21 cellular contexts compared by ENCODE assay signal in genomic region chr1:152983234-152983633, GRCh38. TPM values are rescaled to one million over a fixed set of nuclear protein-coding genes. Genes with fewer than 3 reads are reported as not detected.
"Had no signal": no experiment of that assay in that cellular context is flagged by ENCODE, and none has a peak within 500 bp of the region (broad histone marks: within the 10 kb centered on the region; RNA-seq: fewer than 3 reads in every experiment).

No MANE protein-coding gene starts in this region.

- H3K9me3 Mint-ChIP-seq: activated B cell treated with CpG ODN at 0.5 μM for 24 hours; activated CD8-positive, alpha-beta T cell treated with anti-CD3 and anti-CD28 coated beads for 36 hours; activated naive CD4-positive, alpha-beta T cell treated with anti-CD3 and anti-CD28 coated beads, Interleukin-2, amount 10 ng/mL, durations not matched to agents 7 days and 5 days; activated naive CD8-positive, alpha-beta T cell treated with anti-CD3 and anti-CD28 coated beads for 36 hours; activated T-cell treated with anti-CD3 and anti-CD28 coated beads, Interleukin-2, amount 50 U/mL, for 72 hours; activated T-helper 2 cell treated with anti-CD3 and anti-CD28 coated beads, Interferon-gamma antibody, Interleukin-2, Interleukin-4, amounts not matched to agents 10 μg/mL and 5 μg/mL and 100 μg/mL, durations not matched to agents 14 hours and 24 hours and 36 hours had no signal

- DNase-seq: activated B cell treated with CpG ODN at 0.5 μM for 24 hours; activated CD8-positive, alpha-beta memory T cell treated with anti-CD3 and anti-CD28 coated beads, Interleukin-2, amount 50 U/mL, for 4 hours; activated CD8-positive, alpha-beta T cell treated with anti-CD3 and anti-CD28 coated beads for 36 hours; activated gamma-delta T cell treated with Interleukin-2 at 50 U/mL for 16 hours; activated naive CD4-positive, alpha-beta T cell treated with anti-CD3 and anti-CD28 coated beads, Interleukin-2, amount 10 ng/mL, durations not matched to agents 7 days and 5 days; activated naive CD8-positive, alpha-beta T cell treated with anti-CD3 and anti-CD28 coated beads for 36 hours; activated T-cell treated with anti-CD3 and anti-CD28 coated beads, Interleukin-2, amount 50 U/mL, for 72 hours; brain microvascular endothelial cell; Karpas-422; NCI-H1048; NCI-H1930; NCI-H2171; NCI-H2227 treated with DMSO at 0.1 percent for 48 hours; NCI-H526; SIG-M5; T-helper 17 cell; T-helper 9 cell had no signal

- H3K27ac Mint-ChIP-seq: activated B cell treated with CpG ODN at 0.5 μM for 24 hours; activated CD8-positive, alpha-beta T cell treated with anti-CD3 and anti-CD28 coated beads for 36 hours; activated naive CD4-positive, alpha-beta T cell treated with anti-CD3 and anti-CD28 coated beads, Interleukin-2, amount 10 ng/mL, durations not matched to agents 7 days and 5 days; activated naive CD8-positive, alpha-beta T cell treated with anti-CD3 and anti-CD28 coated beads for 36 hours; activated T-cell treated with anti-CD3 and anti-CD28 coated beads, Interleukin-2, amount 50 U/mL, for 72 hours; activated T-helper 2 cell treated with anti-CD3 and anti-CD28 coated beads, Interferon-gamma antibody, Interleukin-2, Interleukin-4, amounts not matched to agents 10 μg/mL and 5 μg/mL and 100 μg/mL, durations not matched to agents 14 hours and 24 hours and 36 hours; T-helper 17 cell had no signal

- H3K4me3 Mint-ChIP-seq: activated B cell treated with CpG ODN at 0.5 μM for 24 hours; activated CD8-positive, alpha-beta T cell treated with anti-CD3 and anti-CD28 coated beads for 36 hours; activated naive CD4-positive, alpha-beta T cell treated with anti-CD3 and anti-CD28 coated beads, Interleukin-2, amount 10 ng/mL, durations not matched to agents 7 days and 5 days; activated naive CD8-positive, alpha-beta T cell treated with anti-CD3 and anti-CD28 coated beads for 36 hours; activated T-cell treated with anti-CD3 and anti-CD28 coated beads, Interleukin-2, amount 50 U/mL, for 72 hours; T-helper 17 cell had no signal

- FAIRE-seq: K562 had no signal

- H3K4me1 Mint-ChIP-seq: activated B cell treated with CpG ODN at 0.5 μM for 24 hours; activated naive CD4-positive, alpha-beta T cell treated with anti-CD3 and anti-CD28 coated beads, Interleukin-2, amount 10 ng/mL, durations not matched to agents 7 days and 5 days; activated naive CD8-positive, alpha-beta T cell treated with anti-CD3 and anti-CD28 coated beads for 36 hours; T-helper 17 cell had no signal

- H3K36me3 ChIP-seq: brain microvascular endothelial cell had no signal

- H3K27me3 ChIP-seq: brain microvascular endothelial cell had no signal

- H3K36me3 Mint-ChIP-seq: activated naive CD4-positive, alpha-beta T cell treated with anti-CD3 and anti-CD28 coated beads, Interleukin-2, amount 10 ng/mL, durations not matched to agents 7 days and 5 days; activated naive CD8-positive, alpha-beta T cell treated with anti-CD3 and anti-CD28 coated beads for 36 hours had no signal

- ATAC-seq: activated CD8-positive, alpha-beta T cell treated with anti-CD3 and anti-CD28 coated beads for 36 hours; activated T-cell treated with anti-CD3 and anti-CD28 coated beads, Interleukin-2, amount 50 U/mL, for 72 hours; K562; T-helper 17 cell had no signal

- H3K4me3 ChIP-seq: K562 had no signal

- H3K27ac ChIP-seq: brain microvascular endothelial cell had no signal

RNA-seq across cellular contexts. Expression of gene SPRR1A, which starts 0.6 kb away (rescaled TPM):
- total RNA-seq: activated B cell treated with CpG ODN at 0.5 μM for 24 hours; activated CD8-positive, alpha-beta T cell treated with anti-CD3 and anti-CD28 coated beads for 36 hours; activated naive CD8-positive, alpha-beta T cell treated with anti-CD3 and anti-CD28 coated beads for 36 hours; activated T-cell treated with anti-CD3 and anti-CD28 coated beads, Interleukin-2, amount 50 U/mL, for 72 hours; activated T-helper 2 cell treated with anti-CD3 and anti-CD28 coated beads, Interferon-gamma antibody, Interleukin-2, Interleukin-4, amounts not matched to agents 10 μg/mL and 5 μg/mL and 100 μg/mL, durations not matched to agents 14 hours and 24 hours and 36 hours; cerebellum; K562; NCI-H460; T-helper 17 cell had no signal

RNA-seq across cellular contexts. Expression of gene SPRR4, which starts 12.8 kb away (rescaled TPM):
- total RNA-seq: activated B cell treated with CpG ODN at 0.5 μM for 24 hours; activated CD8-positive, alpha-beta T cell treated with anti-CD3 and anti-CD28 coated beads for 36 hours; activated naive CD8-positive, alpha-beta T cell treated with anti-CD3 and anti-CD28 coated beads for 36 hours; activated T-cell treated with anti-CD3 and anti-CD28 coated beads, Interleukin-2, amount 50 U/mL, for 72 hours; activated T-helper 2 cell treated with anti-CD3 and anti-CD28 coated beads, Interferon-gamma antibody, Interleukin-2, Interleukin-4, amounts not matched to agents 10 μg/mL and 5 μg/mL and 100 μg/mL, durations not matched to agents 14 hours and 24 hours and 36 hours; cerebellum; K562; NCI-H460; T-helper 17 cell had no signal

RNA-seq across cellular contexts. Expression of gene SPRR3, which starts 18.3 kb away (rescaled TPM):
- total RNA-seq: activated B cell treated with CpG ODN at 0.5 μM for 24 hours; activated CD8-positive, alpha-beta T cell treated with anti-CD3 and anti-CD28 coated beads for 36 hours; activated naive CD8-positive, alpha-beta T cell treated with anti-CD3 and anti-CD28 coated beads for 36 hours; activated T-cell treated with anti-CD3 and anti-CD28 coated beads, Interleukin-2, amount 50 U/mL, for 72 hours; activated T-helper 2 cell treated with anti-CD3 and anti-CD28 coated beads, Interferon-gamma antibody, Interleukin-2, Interleukin-4, amounts not matched to agents 10 μg/mL and 5 μg/mL and 100 μg/mL, durations not matched to agents 14 hours and 24 hours and 36 hours; cerebellum; K562; NCI-H460; T-helper 17 cell had no signal

RNA-seq across cellular contexts. Expression of gene SPRR5, which starts 36.2 kb away (rescaled TPM):
- total RNA-seq: activated B cell treated with CpG ODN at 0.5 μM for 24 hours; activated CD8-positive, alpha-beta T cell treated with anti-CD3 and anti-CD28 coated beads for 36 hours; activated naive CD8-positive, alpha-beta T cell treated with anti-CD3 and anti-CD28 coated beads for 36 hours; activated T-cell treated with anti-CD3 and anti-CD28 coated beads, Interleukin-2, amount 50 U/mL, for 72 hours; activated T-helper 2 cell treated with anti-CD3 and anti-CD28 coated beads, Interferon-gamma antibody, Interleukin-2, Interleukin-4, amounts not matched to agents 10 μg/mL and 5 μg/mL and 100 μg/mL, durations not matched to agents 14 hours and 24 hours and 36 hours; cerebellum; K562; NCI-H460; T-helper 17 cell had no signal

RNA-seq across cellular contexts. Expression of gene SPRR1B, which starts 47.8 kb away (rescaled TPM):
- total RNA-seq: activated B cell treated with CpG ODN at 0.5 μM for 24 hours; activated CD8-positive, alpha-beta T cell treated with anti-CD3 and anti-CD28 coated beads for 36 hours; activated naive CD8-positive, alpha-beta T cell treated with anti-CD3 and anti-CD28 coated beads for 36 hours; activated T-cell treated with anti-CD3 and anti-CD28 coated beads, Interleukin-2, amount 50 U/mL, for 72 hours; activated T-helper 2 cell treated with anti-CD3 and anti-CD28 coated beads, Interferon-gamma antibody, Interleukin-2, Interleukin-4, amounts not matched to agents 10 μg/mL and 5 μg/mL and 100 μg/mL, durations not matched to agents 14 hours and 24 hours and 36 hours; cerebellum; K562; NCI-H460; T-helper 17 cell had no signal
